Comparison of ENCODE assay signal across 9 cellular contexts in the genomic region with DNA sequence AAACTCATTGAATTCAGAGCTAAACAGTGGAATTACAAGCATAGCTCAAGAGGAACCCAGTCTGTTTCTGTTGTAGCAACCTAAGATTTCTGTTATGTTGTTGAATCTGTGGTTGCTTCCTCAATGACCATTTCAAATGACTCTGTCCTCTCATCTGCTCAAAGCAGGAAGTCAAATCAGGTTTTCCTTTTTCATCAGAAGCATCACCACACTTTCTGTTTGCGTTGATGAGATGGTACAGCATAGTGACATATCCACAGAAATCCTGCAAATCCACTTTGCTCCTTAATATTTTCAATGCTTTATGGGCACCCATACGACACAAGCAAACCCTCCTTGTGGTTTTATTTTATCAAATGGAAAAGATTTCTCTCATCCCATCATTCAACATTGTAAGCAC. TPM values are rescaled to one million over a fixed set of nuclear protein-coding genes. Genes with fewer than 3 reads are reported as not detected.
A peak's percentile ranks its signal among the peaks of the same experiment; 100 is the strongest.
DNase-seq lines count a peak whose midpoint lies in the region; ATAC-seq, FAIRE-seq and TF ChIP-seq lines count a peak whose summit lies in the region.
"Had no signal": no experiment of that assay in that cellular context is flagged by ENCODE, and none has a peak within 500 bp of the region (broad histone marks: within the 10 kb centered on the region; RNA-seq: fewer than 3 reads in every experiment).

No MANE protein-coding gene starts in this region.

- no peaks in the 10 kb centered on the region for H3K9me3 ChIP-seq in BLaER1 treated with 17β-estradiol and CSF1 and Interleukin-3, amounts not matched to agents 10 nM and 100 nM (replicated peaks in 1 of 11)
- H3K9me3 ChIP-seq in effector memory CD4-positive, alpha-beta T cell (ENCODE audit: control insufficient read depth, low read length): no peaks in the 10 kb centered on the region
- no peaks in the 10 kb centered on the region for H3K9me3 ChIP-seq in vagina

- intact Hi-C loops in vagina (cut with DNase I): no loop called here

- POLR2A ChIA-PET in HEK293T (lab: Yijun Ruan, JAX): interaction anchor here (3.1 kb wide), 1 partner anchor 12 kb away, joined by 16 read pairs; the partner anchor contains the start of gene UCP2

- no peak overlapping the region for H3K4me3 ChIP-seq in BLaER1 treated with 17β-estradiol and CSF1 and Interleukin-3, amounts not matched to agents 10 nM and 100 nM
- no peak overlapping the region for H3K4me3 ChIP-seq in NB4 (ENCODE audit: low read depth, low read length)
- no peak overlapping the region for H3K4me3 ChIP-seq in effector memory CD4-positive, alpha-beta T cell (ENCODE audit: insufficient read depth, low read depth, low read length, poor library complexity, severe bottlenecking)
- H3K4me3 ChIP-seq in vagina: no peak overlapping the region

- DNase-seq in GM19239 (ENCODE audit: insufficient read length, low spot score) (no peak), NB4 (ENCODE audit: low read depth) (peak; percentile 60), HTR-8/SVneo (ENCODE audit: insufficient read length, low spot score) (no peak), HEK293T (ENCODE audit: extremely low spot score) (no peak), vagina (ENCODE audit: extremely low spot score in 2 of 2) (no peak)
- DNase-seq in effector memory CD4-positive, alpha-beta T cell: no peak
- DNase-seq: NCI-H1105 treated with DMSO at 0.1 percent for 48 hours had no signal

- TF ChIP-seq CTCF in NB4 (IDR thresholded peaks at IDR 0.05; ENCODE audit: low read depth, low read length) (no peak), vagina (IDR thresholded peaks at IDR 0.05) (no peak)

- CTCF ChIA-PET in HEK293T (lab: Yijun Ruan, JAX): no interaction called here

- peak overlapping the region in 9 of 11 experiments; percentile 7 to 91 (median 58); a peak in 12 of 22 replicates for H3K27ac ChIP-seq in BLaER1 treated with 17β-estradiol and CSF1 and Interleukin-3, amounts not matched to agents 10 nM and 100 nM
- H3K27ac ChIP-seq in effector memory CD4-positive, alpha-beta T cell (ENCODE audit: insufficient read depth, low read length, poor library complexity, severe bottlenecking): peak overlapping the region; percentile 83
- H3K27ac ChIP-seq in vagina: no peak overlapping the region

- no peak for TF ChIP-seq POLR2A in NB4 (IDR thresholded peaks at IDR 0.05; ENCODE audit: extremely low read depth, insufficient read length)
- TF ChIP-seq POLR2A in vagina (IDR thresholded peaks at IDR 0.05): no peak

- H3K27me3 ChIP-seq in BLaER1 treated with 17β-estradiol and CSF1 and Interleukin-3, amounts not matched to agents 10 nM and 100 nM: no peaks in the 10 kb centered on the region
- H3K27me3 ChIP-seq in effector memory CD4-positive, alpha-beta T cell (replicated peaks; ENCODE audit: control insufficient read depth, insufficient read depth, low read length, poor library complexity, severe bottlenecking): no peaks in the 10 kb centered on the region
- no peaks in the 10 kb centered on the region for H3K27me3 ChIP-seq in vagina

- peak overlapping the region in 4 of 11 experiments; percentile 4 to 76 (median 59); a peak in 7 of 22 replicates for H3K9ac ChIP-seq in BLaER1 treated with 17β-estradiol and CSF1 and Interleukin-3, amounts not matched to agents 10 nM and 100 nM

- peaks cover 23 to 55% (median 45%) of the 10 kb centered on the region in 10 experiments for H3K4me1 ChIP-seq in BLaER1 treated with 17β-estradiol and CSF1 and Interleukin-3, amounts not matched to agents 10 nM and 100 nM
- H3K4me1 ChIP-seq in effector memory CD4-positive, alpha-beta T cell (ENCODE audit: control insufficient read depth, insufficient read depth, low read length, poor library complexity, severe bottlenecking): peaks cover 44% of the 10 kb centered on the region
- H3K4me1 ChIP-seq in vagina: no peaks in the 10 kb centered on the region

- H4K20me1 ChIP-seq in BLaER1 treated with 17β-estradiol and CSF1 and Interleukin-3, amounts not matched to agents 10 nM and 100 nM: no peaks in the 10 kb centered on the region

- H3K36me3 ChIP-seq in BLaER1 treated with 17β-estradiol and CSF1 and Interleukin-3, amounts not matched to agents 10 nM and 100 nM: no peaks in the 10 kb centered on the region
- no peaks in the 10 kb centered on the region for H3K36me3 ChIP-seq in effector memory CD4-positive, alpha-beta T cell (ENCODE audit: control insufficient read depth, insufficient read depth, low read length)
- no peaks in the 10 kb centered on the region for H3K36me3 ChIP-seq in vagina

- no peak for ATAC-seq in GM18873 (IDR thresholded peaks at IDR 0.05; ENCODE audit: low FRiP score, unreplicated experiment)

- peak overlapping the region; percentile 7 to 62 (median 35); a peak in 20 of 22 replicates for H3K4me2 ChIP-seq in BLaER1 treated with 17β-estradiol and CSF1 and Interleukin-3, amounts not matched to agents 10 nM and 100 nM

- FAIRE-seq in GM19239 (lab: Jason Lieb, UNC) (peak; percentile 93), HTR-8/SVneo (lab: Jason Lieb, UNC) (no peak)

TF ChIP-seq in HEK293T, 16 proteins besides CTCF, POLR2A, EP300 and RAD21:
- TF ChIP-seq LEF1 (IDR thresholded peaks at IDR 0.05; ENCODE audit: borderline replicate concordance) (no peak), ARNT (IDR thresholded peaks at IDR 0.05) (no peak), NFRKB (IDR thresholded peaks at IDR 0.05) (no peak), FOXM1 (IDR thresholded peaks at IDR 0.05; ENCODE audit: borderline replicate concordance) (no peak), FOXK2 (IDR thresholded peaks at IDR 0.05) (no peak), ELF4 (IDR thresholded peaks at IDR 0.05) (no peak), TARDBP (IDR thresholded peaks at IDR 0.05) (no peak), ZNF384 (IDR thresholded peaks at IDR 0.05) (no peak), SUZ12 (IDR thresholded peaks at IDR 0.05) (no peak), HDGF (IDR thresholded peaks at IDR 0.05; ENCODE audit: borderline replicate concordance) (no peak)
- TF ChIP-seq, protein P1, sequence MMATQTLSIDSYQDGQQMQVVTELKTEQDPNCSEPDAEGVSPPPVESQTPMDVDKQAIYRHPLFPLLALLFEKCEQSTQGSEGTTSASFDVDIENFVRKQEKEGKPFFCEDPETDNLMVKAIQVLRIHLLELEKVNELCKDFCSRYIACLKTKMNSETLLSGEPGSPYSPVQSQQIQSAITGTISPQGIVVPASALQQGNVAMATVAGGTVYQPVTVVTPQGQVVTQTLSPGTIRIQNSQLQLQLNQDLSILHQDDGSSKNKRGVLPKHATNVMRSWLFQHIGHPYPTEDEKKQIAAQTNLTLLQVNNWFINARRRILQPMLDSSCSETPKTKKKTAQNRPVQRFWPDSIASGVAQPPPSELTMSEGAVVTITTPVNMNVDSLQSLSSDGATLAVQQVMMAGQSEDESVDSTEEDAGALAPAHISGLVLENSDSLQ (IDR thresholded peaks at IDR 0.05): no peak

RNA-seq across cellular contexts. Expression of gene UCP2, which starts 12.6 kb away (rescaled TPM):
- 51.3 TPM for total RNA-seq in vagina

RNA-seq across cellular contexts. Expression of gene UCP3, which starts 13.6 kb away (rescaled TPM):
- 1.2 TPM for total RNA-seq in vagina

RNA-seq across cellular contexts. Expression of gene DNAJB13, which starts 44.4 kb away (rescaled TPM):
- not detected for total RNA-seq in vagina
